In the genomic region with DNA sequence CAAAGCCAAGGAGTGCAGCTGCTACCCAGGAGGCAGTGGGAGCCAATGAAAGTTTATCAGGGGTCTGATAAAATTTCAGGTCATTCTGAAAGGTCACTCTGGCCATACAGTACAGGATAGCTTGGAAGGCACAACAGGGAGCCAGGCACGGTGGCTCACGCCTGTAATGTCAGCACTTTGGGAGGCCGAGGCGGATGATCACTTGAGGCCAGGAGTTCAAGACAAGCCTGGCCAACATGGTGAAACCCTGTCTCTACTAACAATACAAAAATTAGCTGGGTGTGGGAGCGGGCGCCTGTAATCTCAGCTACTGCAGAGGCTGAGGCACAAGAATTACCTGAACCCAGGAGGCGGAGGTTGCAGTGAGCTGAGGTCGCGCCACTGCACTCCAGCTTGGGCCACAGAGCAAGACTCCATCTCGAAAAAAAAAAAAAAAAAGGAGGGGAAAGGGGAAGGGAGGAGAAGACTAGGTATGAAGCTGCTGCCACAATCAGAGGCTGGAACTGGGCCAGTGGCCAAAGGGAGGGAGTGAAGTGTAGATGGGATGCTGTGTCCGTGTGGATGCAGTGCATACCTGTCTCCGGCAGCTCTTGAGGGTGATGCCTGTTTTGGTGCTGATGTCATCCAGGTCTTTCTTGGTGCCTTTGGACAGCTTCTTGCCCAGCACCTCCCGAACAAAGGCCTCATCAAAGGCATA, we compare ENCODE assay signal across 8 cellular contexts. TPM values are rescaled to one million over a fixed set of nuclear protein-coding genes. Genes with fewer than 3 reads are reported as not detected.
DNase-seq lines count a peak whose midpoint lies in the region; ATAC-seq and TF ChIP-seq lines count a peak whose summit lies in the region.

No MANE protein-coding gene starts in this region.

- H3K4me1 ChIP-seq in GM23338 (ENCODE audit: insufficient read depth) = peaks cover 25% of the 10 kb centered on the region
- peaks cover 0 to 60% (median 51%) of the 10 kb centered on the region in 4 donors for H3K4me1 ChIP-seq in sigmoid colon

- H3K4me1 Mint-ChIP-seq in GM23338 = peaks cover 32% of the 10 kb centered on the region

- peaks cover 45% of the 10 kb centered on the region for H3K36me3 Mint-ChIP-seq in GM23338 (ENCODE audit: low read depth)

- peak overlapping the region; percentile 95; the same call in 1 of the 2 replicates for H2AFZ ChIP-seq in GM23338

- H3K27me3 ChIP-seq in GM23338 (ENCODE audit: insufficient read depth) = peaks cover 24% of the 10 kb centered on the region
- no peaks in the 10 kb centered on the region for H3K27me3 ChIP-seq in sigmoid colon

- H3K9me3 ChIP-seq in sigmoid colon = no peaks in the 10 kb centered on the region

- no peak for TF ChIP-seq CTCF in GM23338 (conservative IDR thresholded peaks at IDR 0.05; ENCODE audit: low read depth in 2 of 2)
- TF ChIP-seq CTCF in VCaP (conservative IDR thresholded peaks at IDR 0.05) = no peak
- TF ChIP-seq CTCF in fibroblast of pulmonary artery (IDR thresholded peaks at IDR 0.05; ENCODE audit: low read length, missing control alignments) = no peak
- no peak for TF ChIP-seq CTCF in sigmoid colon (IDR thresholded peaks at IDR 0.05)

- H3K4me2 ChIP-seq in GM23338 = peak overlapping the region; percentile 89

- DNase-seq in GM23338 (ENCODE audit: low spot score) (no peak), fibroblast of pulmonary artery (ENCODE audit: low read depth) (no peak), sigmoid colon (no peak), activated gamma-delta T cell treated with Interleukin-2 at 50 U/mL for 16 hours (no peak), AG08396 (ENCODE audit: low spot score) (no peak), SKM-1 treated with dmso at 0.1 percent for 144 hours (lab: John Stamatoyannopoulos, UW; ENCODE audit: unreplicated experiment) (no peak)
- DNase-seq in activated CD4-positive, alpha-beta T cell treated with anti-CD3 and anti-CD28 coated beads, Interleukin-2, amount 50 U/mL, for 1 hour = no peak

- H3K79me2 ChIP-seq in GM23338 (replicated peaks; ENCODE audit: insufficient read depth) = peaks cover 13% of the 10 kb centered on the region

- H3K27me3 Mint-ChIP-seq in GM23338 (ENCODE audit: insufficient read depth, low read depth, poor library complexity) = peaks cover 33% of the 10 kb centered on the region

- no peak for TF ChIP-seq EP300 in sigmoid colon (IDR thresholded peaks at IDR 0.05)

- H3K36me3 ChIP-seq in GM23338 (ENCODE audit: insufficient read depth) = peaks cover 14% of the 10 kb centered on the region; the same call in 1 of the 2 replicates
- H3K36me3 ChIP-seq in sigmoid colon = peaks cover 4 to 40% (median 15%) of the 10 kb centered on the region in 4 donors

- H3K4me3 Mint-ChIP-seq in GM23338 = peak overlapping the region; percentile 98

- intact Hi-C loops in sigmoid colon (cut with DNase I) = loop anchor here (5.0 kb wide), 1 partner anchor 115 kb away; the partner anchor contains the start of genes BANF1 and EIF1AD

- TF ChIP-seq POLR2A in sigmoid colon (IDR thresholded peaks at IDR 0.05) = no peak

- 79 to 82% methylated on average over 13 of the region's 13 CpGs for WGBS in sigmoid colon, 2 donors

- H3K4me3 ChIP-seq in GM23338 (peak overlapping the region; percentile 93), fibroblast of pulmonary artery (replicated peaks; ENCODE audit: low read depth, low read length) (peak overlapping the region; percentile 85), sigmoid colon (peak overlapping the region in 3 of 4 donors; percentile 60 to 75 (median 65))

- H3K27ac Mint-ChIP-seq in GM23338 = peak overlapping the region; percentile 99

- peaks cover 2% of the 10 kb centered on the region; the same call in 1 of the 3 replicates for H3K9me3 Mint-ChIP-seq in GM23338

- no peak for ATAC-seq in GM23338

- H3K27ac ChIP-seq in GM23338 (ENCODE audit: low read depth) (peak overlapping the region; percentile 78; the same call in 1 of the 2 replicates), VCaP (peak overlapping the region; percentile 94), sigmoid colon (peak overlapping the region; percentile 95 to 98 (median 97))

- H3F3A ChIP-seq in GM23338 (replicated peaks; ENCODE audit: low read depth) = peaks cover 39% of the 10 kb centered on the region

- no peaks in the 10 kb centered on the region for H3K9me2 ChIP-seq in GM23338 (ENCODE audit: insufficient read depth)

- H4K20me1 ChIP-seq in GM23338 (replicated peaks; ENCODE audit: insufficient read depth) = peaks cover 23% of the 10 kb centered on the region

TF ChIP-seq in GM23338, 12 proteins besides CTCF, POLR2A, EP300 and RAD21:
- TF ChIP-seq CREB1 (CRISPR knock-in tag; IDR thresholded peaks at IDR 0.05; ENCODE audit: low read depth) = no peak
- TF ChIP-seq, protein P1, sequence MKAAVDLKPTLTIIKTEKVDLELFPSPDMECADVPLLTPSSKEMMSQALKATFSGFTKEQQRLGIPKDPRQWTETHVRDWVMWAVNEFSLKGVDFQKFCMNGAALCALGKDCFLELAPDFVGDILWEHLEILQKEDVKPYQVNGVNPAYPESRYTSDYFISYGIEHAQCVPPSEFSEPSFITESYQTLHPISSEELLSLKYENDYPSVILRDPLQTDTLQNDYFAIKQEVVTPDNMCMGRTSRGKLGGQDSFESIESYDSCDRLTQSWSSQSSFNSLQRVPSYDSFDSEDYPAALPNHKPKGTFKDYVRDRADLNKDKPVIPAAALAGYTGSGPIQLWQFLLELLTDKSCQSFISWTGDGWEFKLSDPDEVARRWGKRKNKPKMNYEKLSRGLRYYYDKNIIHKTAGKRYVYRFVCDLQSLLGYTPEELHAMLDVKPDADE (IDR thresholded peaks at IDR 0.05) = no peak
- TF ChIP-seq ZNF114 (CRISPR knock-in tag; IDR thresholded peaks at IDR 0.05) = no peak
- TF ChIP-seq JUNB (IDR thresholded peaks at IDR 0.05; ENCODE audit: unreplicated experiment) = no peak
- TF ChIP-seq EZH2phosphoT487 (IDR thresholded peaks at IDR 0.05; ENCODE audit: unreplicated experiment) = no peak
- TF ChIP-seq, protein P2, sequence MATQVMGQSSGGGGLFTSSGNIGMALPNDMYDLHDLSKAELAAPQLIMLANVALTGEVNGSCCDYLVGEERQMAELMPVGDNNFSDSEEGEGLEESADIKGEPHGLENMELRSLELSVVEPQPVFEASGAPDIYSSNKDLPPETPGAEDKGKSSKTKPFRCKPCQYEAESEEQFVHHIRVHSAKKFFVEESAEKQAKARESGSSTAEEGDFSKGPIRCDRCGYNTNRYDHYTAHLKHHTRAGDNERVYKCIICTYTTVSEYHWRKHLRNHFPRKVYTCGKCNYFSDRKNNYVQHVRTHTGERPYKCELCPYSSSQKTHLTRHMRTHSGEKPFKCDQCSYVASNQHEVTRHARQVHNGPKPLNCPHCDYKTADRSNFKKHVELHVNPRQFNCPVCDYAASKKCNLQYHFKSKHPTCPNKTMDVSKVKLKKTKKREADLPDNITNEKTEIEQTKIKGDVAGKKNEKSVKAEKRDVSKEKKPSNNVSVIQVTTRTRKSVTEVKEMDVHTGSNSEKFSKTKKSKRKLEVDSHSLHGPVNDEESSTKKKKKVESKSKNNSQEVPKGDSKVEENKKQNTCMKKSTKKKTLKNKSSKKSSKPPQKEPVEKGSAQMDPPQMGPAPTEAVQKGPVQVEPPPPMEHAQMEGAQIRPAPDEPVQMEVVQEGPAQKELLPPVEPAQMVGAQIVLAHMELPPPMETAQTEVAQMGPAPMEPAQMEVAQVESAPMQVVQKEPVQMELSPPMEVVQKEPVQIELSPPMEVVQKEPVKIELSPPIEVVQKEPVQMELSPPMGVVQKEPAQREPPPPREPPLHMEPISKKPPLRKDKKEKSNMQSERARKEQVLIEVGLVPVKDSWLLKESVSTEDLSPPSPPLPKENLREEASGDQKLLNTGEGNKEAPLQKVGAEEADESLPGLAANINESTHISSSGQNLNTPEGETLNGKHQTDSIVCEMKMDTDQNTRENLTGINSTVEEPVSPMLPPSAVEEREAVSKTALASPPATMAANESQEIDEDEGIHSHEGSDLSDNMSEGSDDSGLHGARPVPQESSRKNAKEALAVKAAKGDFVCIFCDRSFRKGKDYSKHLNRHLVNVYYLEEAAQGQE (IDR thresholded peaks at IDR 0.05; ENCODE audit: unreplicated experiment) = no peak
- no peak for TF ChIP-seq POLR2AphosphoS5 (IDR thresholded peaks at IDR 0.05; ENCODE audit: low read depth)
- no peak for TF ChIP-seq EZH2 (IDR thresholded peaks at IDR 0.05; ENCODE audit: low read depth, unreplicated experiment)
- no peak for TF ChIP-seq STAT1 (IDR thresholded peaks at IDR 0.05; ENCODE audit: unreplicated experiment)
- no peak for TF ChIP-seq NANOG (IDR thresholded peaks at IDR 0.05; ENCODE audit: borderline replicate concordance)

RNA-seq across cellular contexts. Expression of gene FIBP, which starts 1.1 kb away (rescaled TPM):
- total RNA-seq in GM23338 (2014; rRNA removed; shearing (Covaris generic)) = 94.3 and 102 TPM in 2 replicates
- polyA plus RNA-seq in GM23338 (2016; fragmentation: Nextera tagmentation; extraction: Ambion mirVana) = 79.0 and 84.4 TPM in 2 replicates
- 10 to 100 TPM; 37.5 to 60.7 (median 48.6) TPM for total RNA-seq in sigmoid colon
- 10 to 100 TPM; 54.4 to 66.1 (median 58.3) TPM for polyA plus RNA-seq in sigmoid colon

RNA-seq across cellular contexts. Expression of gene CCDC85B, which starts 3.3 kb away (rescaled TPM):
- 57.3 and 66.3 TPM in 2 replicates for total RNA-seq in GM23338 (2014; rRNA removed; shearing (Covaris generic))
- polyA plus RNA-seq in GM23338 (2016; fragmentation: Nextera tagmentation; extraction: Ambion mirVana) (54.5 and 60.4 TPM in 2 replicates), sigmoid colon (10 to 100 TPM in 2 of 3 donors, 1 to 10 TPM in 1; 4.2 to 31.6 (median 13.2) TPM)
- total RNA-seq in sigmoid colon = 10 to 100 TPM; 57.1 to 73.6 (median 67.6) TPM

RNA-seq across cellular contexts. Expression of gene CTSW, which starts 7.5 kb away (rescaled TPM):
- not detected in 2 replicates for total RNA-seq in GM23338 (2014; rRNA removed; shearing (Covaris generic))
- 0.17 TPM in 1 of 2 replicates, not detected in the other for polyA plus RNA-seq in GM23338 (2016; fragmentation: Nextera tagmentation; extraction: Ambion mirVana)
- under 1 TPM in 1 of 4 donors, not detected in 3; 0.82 TPM for total RNA-seq in sigmoid colon
- polyA plus RNA-seq in sigmoid colon = 1 to 10 TPM in 2 of 3 donors, not detected in 1; 2.3 to 3.1 TPM

RNA-seq across cellular contexts. Expression of gene FOSL1, which starts 13.0 kb away (rescaled TPM):
- total RNA-seq in GM23338 (2014; rRNA removed; shearing (Covaris generic)) = 10.1 and 14.6 TPM in 2 replicates
- polyA plus RNA-seq in GM23338 (2016; fragmentation: Nextera tagmentation; extraction: Ambion mirVana) (17.1 and 20.1 TPM in 2 replicates), sigmoid colon (1 to 10 TPM; 1.6 to 3.6 (median 2.9) TPM)
- 10 to 100 TPM in 1 of 4 donors, 1 to 10 TPM in 1, under 1 TPM in 1, not detected in 1; 0.36 to 12.4 (median 2.8) TPM for total RNA-seq in sigmoid colon

RNA-seq across cellular contexts. Expression of gene EFEMP2, which starts 14.6 kb away (rescaled TPM):
- total RNA-seq in GM23338 (2014; rRNA removed; shearing (Covaris generic)) = 4.5 and 9.4 TPM in 2 replicates
- polyA plus RNA-seq in GM23338 (2016; fragmentation: Nextera tagmentation; extraction: Ambion mirVana) (7.4 and 8.0 TPM in 2 replicates), sigmoid colon (10 to 100 TPM in 2 of 3 donors, 1 to 10 TPM in 1; 8.6 to 24.0 (median 19.4) TPM)
- 100 to 1,000 TPM in 2 of 4 donors, 10 to 100 TPM in 2; 71.7 to 120 (median 97.3) TPM for total RNA-seq in sigmoid colon
